ENCODE assay signal across 27 cellular contexts in genomic region chr14:37090026-37090425, GRCh38.
DNase-seq lines count a peak whose midpoint lies in the region; ATAC-seq and TF ChIP-seq lines count a peak whose summit lies in the region.
"Had no signal": no experiment of that assay in that cellular context is flagged by ENCODE, and none has a peak within 500 bp of the region (broad histone marks: within the 10 kb centered on the region; RNA-seq: fewer than 3 reads in every experiment).

No MANE protein-coding gene starts in this region.

- H3K4me1 Mint-ChIP-seq in osteocyte (ENCODE audit: unreplicated experiment), result peaks cover 35% of the 10 kb centered on the region
- H3K4me1 Mint-ChIP-seq: activated CD8-positive, alpha-beta memory T cell treated with anti-CD3 and anti-CD28 coated beads, Interleukin-2, amount 10 ng/mL, durations not matched to agents 7 days and 5 days had no signal

- peak; percentile 7 for DNase-seq in DMS 273 (lab: John Stamatoyannopoulos, UW; ENCODE audit: unreplicated experiment)
- DNase-seq in DMS 273 treated with DMSO at 0.1 percent for 48 hours (lab: John Stamatoyannopoulos, UW), result no peak
- peak; percentile 42 for DNase-seq in NCI-H1105 (lab: John Stamatoyannopoulos, UW)
- peak; percentile 82 for DNase-seq in SK-N-MC (ENCODE audit: low read depth, low spot score)
- no peak for DNase-seq in osteocyte (ENCODE audit: extremely low spot score, unreplicated experiment)
- no peak for DNase-seq in caudate nucleus (lab: John Stamatoyannopoulos, UW)
- DNase-seq: activated CD4-positive, alpha-beta T cell treated with anti-CD3 and anti-CD28 coated beads, Interleukin-2, amount 50 U/mL, for 4 hours; activated CD4-positive, CD25-positive, alpha-beta regulatory T cell; activated CD8-positive, alpha-beta memory T cell treated with anti-CD3 and anti-CD28 coated beads, Interleukin-2, amount 10 ng/mL, durations not matched to agents 7 days and 5 days; activated T-cell treated with anti-CD3 and anti-CD28 coated beads, Interleukin-2, amount 50 U/mL, for 48 hours; CD4-positive, alpha-beta T cell; central memory CD4-positive, alpha-beta T cell; heart right ventricle; NCI-H2029 treated with DMSO at 0.1 percent for 48 hours; NCI-H774; posterior cingulate gyrus; right lobe of liver; spleen; stimulated activated CD4-positive, alpha-beta T cell treated with anti-CD3 and anti-CD28 coated beads, Interleukin-2, amount 100 ng/mL, for 24 hours; stimulated activated naive CD8-positive, alpha-beta T cell treated with anti-CD3 and anti-CD28 coated beads, Interleukin-15, Interleukin-2, amounts not matched to agents 100 U/mL and 50 U/mL, for 24 hours; T-helper 1 cell; upper lobe of right lung had no signal

- peak overlapping the region; percentile 38 for H3K27ac Mint-ChIP-seq in osteocyte (ENCODE audit: unreplicated experiment)
- H3K27ac Mint-ChIP-seq: activated CD8-positive, alpha-beta memory T cell treated with anti-CD3 and anti-CD28 coated beads, Interleukin-2, amount 10 ng/mL, durations not matched to agents 7 days and 5 days; CD4-positive, alpha-beta T cell; dendritic cell treated with granulocyte-macrophage colony-stimulating factor and Interleukin-4, amounts not matched to agents 40 ng/mL and 50 ng/mL, for 4 days had no signal

- H3K36me3 Mint-ChIP-seq in osteocyte (ENCODE audit: unreplicated experiment), result no peaks in the 10 kb centered on the region
- H3K36me3 Mint-ChIP-seq: activated CD8-positive, alpha-beta memory T cell treated with anti-CD3 and anti-CD28 coated beads, Interleukin-2, amount 10 ng/mL, durations not matched to agents 7 days and 5 days had no signal

- H3K36me3 ChIP-seq in SK-N-MC (ENCODE audit: insufficient read depth, low read length), result no peaks in the 10 kb centered on the region
- H3K36me3 ChIP-seq: heart right ventricle, right lobe of liver, spleen, upper lobe of right lung had no signal

- no peak for TF ChIP-seq CTCF in osteocyte (IDR thresholded peaks at IDR 0.05)

- H3K9me3 Mint-ChIP-seq in osteocyte (ENCODE audit: unreplicated experiment), result no peaks in the 10 kb centered on the region
- H3K9me3 Mint-ChIP-seq: dendritic cell treated with granulocyte-macrophage colony-stimulating factor and Interleukin-4, amounts not matched to agents 40 ng/mL and 50 ng/mL, for 4 days had no signal

- no peaks in the 10 kb centered on the region for H3K27me3 Mint-ChIP-seq in osteocyte (ENCODE audit: unreplicated experiment)
- H3K27me3 Mint-ChIP-seq: activated CD8-positive, alpha-beta memory T cell treated with anti-CD3 and anti-CD28 coated beads, Interleukin-2, amount 10 ng/mL, durations not matched to agents 7 days and 5 days; CD4-positive, alpha-beta T cell; dendritic cell treated with granulocyte-macrophage colony-stimulating factor and Interleukin-4, amounts not matched to agents 40 ng/mL and 50 ng/mL, for 4 days had no signal

- H3K9me3 ChIP-seq in SK-N-MC (ENCODE audit: low read depth, low read length), result no peaks in the 10 kb centered on the region
- H3K9me3 ChIP-seq: heart right ventricle, right lobe of liver, spleen, upper lobe of right lung had no signal

- H3K27ac ChIP-seq in SK-N-MC, result peak overlapping the region; percentile 97
- H3K27ac ChIP-seq in caudate nucleus (ENCODE audit: low read depth, low read length), result no peak overlapping the region
- H3K27ac ChIP-seq: 22Rv1, heart right ventricle, right lobe of liver, spleen, upper lobe of right lung had no signal

- H3K4me3 ChIP-seq in SK-N-MC, result peak overlapping the region; percentile 72
- H3K4me3 ChIP-seq: heart right ventricle, right lobe of liver, spleen, upper lobe of right lung had no signal

- ATAC-seq in HG03520 (IDR thresholded peaks at IDR 0.05; ENCODE audit: unreplicated experiment) (no peak), GM18519 (IDR thresholded peaks at IDR 0.05; ENCODE audit: low FRiP score, unreplicated experiment) (no peak)
- ATAC-seq: activated CD8-positive, alpha-beta memory T cell treated with anti-CD3 and anti-CD28 coated beads, Interleukin-2, amount 10 ng/mL, durations not matched to agents 7 days and 5 days; esophagus mucosa; heart right ventricle; right lobe of liver; stimulated activated naive CD8-positive, alpha-beta T cell treated with anti-CD3 and anti-CD28 coated beads, Interleukin-15, Interleukin-2, amounts not matched to agents 100 U/mL and 50 U/mL, for 24 hours; upper lobe of right lung had no signal

- peak overlapping the region; percentile 16 for H3K4me3 Mint-ChIP-seq in osteocyte (ENCODE audit: unreplicated experiment)
- H3K4me3 Mint-ChIP-seq: activated CD8-positive, alpha-beta memory T cell treated with anti-CD3 and anti-CD28 coated beads, Interleukin-2, amount 10 ng/mL, durations not matched to agents 7 days and 5 days; CD4-positive, alpha-beta T cell; dendritic cell treated with granulocyte-macrophage colony-stimulating factor and Interleukin-4, amounts not matched to agents 40 ng/mL and 50 ng/mL, for 4 days had no signal

- peak overlapping the region; percentile 49 for H3K9ac ChIP-seq in SK-N-MC (ENCODE audit: insufficient read length)

Comparison
In these comparisons a context has a peak if more than half of its experiments do, and no peak if none do; other contexts are left out.
1. DNase-seq: peak in DMS 273 (single experiment), NCI-H1105 (single experiment) and SK-N-MC (single experiment); none in DMS 273 treated with DMSO at 0.1 percent for 48 hours (single experiment), osteocyte (single experiment) and caudate nucleus (0 of 61).